1 cellular context compared by ENCODE assay signal in the genomic region with DNA sequence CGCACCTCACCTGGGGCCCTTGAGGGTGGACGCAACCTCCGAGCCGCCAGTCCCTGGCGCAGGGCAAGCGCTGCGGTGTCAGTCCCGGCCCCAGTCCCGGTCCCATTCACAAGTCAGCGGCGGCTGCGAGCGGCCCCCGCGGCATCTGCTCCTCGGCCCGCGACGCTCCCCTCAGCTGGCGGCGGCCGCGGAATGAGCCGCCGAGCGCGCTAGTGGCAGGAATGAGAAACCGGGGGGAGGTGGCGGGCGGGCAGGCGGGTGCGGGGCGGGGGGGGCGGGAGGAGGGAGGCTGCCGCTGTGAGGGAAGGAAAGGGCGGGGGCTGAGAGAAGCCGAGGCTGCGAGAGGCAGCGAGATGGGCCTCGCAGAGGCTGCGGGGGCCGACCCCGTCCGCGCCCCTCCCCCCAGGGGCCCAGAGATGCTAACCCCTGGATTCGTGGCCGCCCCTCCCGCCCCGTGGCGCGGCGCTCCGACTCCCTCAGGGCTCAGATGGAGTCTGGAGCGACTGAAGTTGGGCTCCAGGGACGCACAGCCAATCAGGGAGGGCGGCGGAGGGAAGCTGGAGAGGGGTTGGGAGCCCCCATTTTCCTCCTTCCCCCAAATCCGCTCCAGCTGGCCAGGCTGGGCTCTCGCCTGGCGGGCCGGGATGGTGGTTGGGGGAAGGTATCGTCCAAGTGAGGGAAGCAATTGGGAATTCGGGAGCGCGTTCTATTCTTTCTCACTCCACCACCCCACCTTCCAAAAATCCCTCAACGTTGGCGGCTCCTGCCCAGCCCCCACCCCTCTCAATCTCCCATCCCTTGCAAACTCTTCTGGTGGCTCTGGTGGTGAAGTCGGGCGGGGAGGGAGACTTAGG.
TF ChIP-seq lines count a peak whose summit lies in the region.

A gene with protein sequence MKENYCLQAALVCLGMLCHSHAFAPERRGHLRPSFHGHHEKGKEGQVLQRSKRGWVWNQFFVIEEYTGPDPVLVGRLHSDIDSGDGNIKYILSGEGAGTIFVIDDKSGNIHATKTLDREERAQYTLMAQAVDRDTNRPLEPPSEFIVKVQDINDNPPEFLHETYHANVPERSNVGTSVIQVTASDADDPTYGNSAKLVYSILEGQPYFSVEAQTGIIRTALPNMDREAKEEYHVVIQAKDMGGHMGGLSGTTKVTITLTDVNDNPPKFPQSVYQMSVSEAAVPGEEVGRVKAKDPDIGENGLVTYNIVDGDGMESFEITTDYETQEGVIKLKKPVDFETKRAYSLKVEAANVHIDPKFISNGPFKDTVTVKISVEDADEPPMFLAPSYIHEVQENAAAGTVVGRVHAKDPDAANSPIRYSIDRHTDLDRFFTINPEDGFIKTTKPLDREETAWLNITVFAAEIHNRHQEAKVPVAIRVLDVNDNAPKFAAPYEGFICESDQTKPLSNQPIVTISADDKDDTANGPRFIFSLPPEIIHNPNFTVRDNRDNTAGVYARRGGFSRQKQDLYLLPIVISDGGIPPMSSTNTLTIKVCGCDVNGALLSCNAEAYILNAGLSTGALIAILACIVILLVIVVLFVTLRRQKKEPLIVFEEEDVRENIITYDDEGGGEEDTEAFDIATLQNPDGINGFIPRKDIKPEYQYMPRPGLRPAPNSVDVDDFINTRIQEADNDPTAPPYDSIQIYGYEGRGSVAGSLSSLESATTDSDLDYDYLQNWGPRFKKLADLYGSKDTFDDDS (minus strand): TSS at position 194 of the 854 bp plus-strand sequence. CDS start 117,194 bp downstream, outside the sequence.

TF ChIP-seq in SK-N-SH, 30 proteins besides CTCF, POLR2A, EP300 and RAD21 (continued from another document):
- TF ChIP-seq REST (IDR thresholded peaks at IDR 0.05; ENCODE audit: low read depth, low read length) (no peak), FOSL2 (IDR thresholded peaks at IDR 0.05; ENCODE audit: borderline replicate concordance, low read depth) (no peak), NRF1 (IDR thresholded peaks at IDR 0.05; ENCODE audit: low read depth, low read length) (no peak), EZH2phosphoT487 (IDR thresholded peaks at IDR 0.05; ENCODE audit: borderline replicate concordance, low read depth) (no peak), MXI1 (IDR thresholded peaks at IDR 0.05; ENCODE audit: low read depth, low read length) (no peak), MEF2A (IDR thresholded peaks at IDR 0.05; ENCODE audit: borderline replicate concordance, low read depth) (no peak), SIN3A (IDR thresholded peaks at IDR 0.05; ENCODE audit: borderline replicate concordance, low read depth, low read length) (no peak), SMC3 (IDR thresholded peaks at IDR 0.05; ENCODE audit: low read depth, low read length) (no peak), FOXM1 (IDR thresholded peaks at IDR 0.05; ENCODE audit: low read depth) (no peak), ELF1 (IDR thresholded peaks at IDR 0.05) (no peak), IRF3 (IDR thresholded peaks at IDR 0.05; ENCODE audit: low read depth, low read length) (no peak), CHD2 (IDR thresholded peaks at IDR 0.05; ENCODE audit: low read length, partially characterized antibody) (no peak), RXRA (IDR thresholded peaks at IDR 0.05; ENCODE audit: borderline replicate concordance, low read depth) (no peak), GATA2 (CRISPR knock-in tag; IDR thresholded peaks at IDR 0.05) (no peak), GABPA (IDR thresholded peaks at IDR 0.05; ENCODE audit: low read depth) (no peak), MAX (IDR thresholded peaks at IDR 0.05; ENCODE audit: low read depth) (peak; percentile 62; the same call in 1 of the 2 replicates), POLR2AphosphoS5 (IDR thresholded peaks at IDR 0.05; ENCODE audit: low read depth, low read length) (peak; percentile 33; the same call in 1 of the 2 replicates), NFIC (IDR thresholded peaks at IDR 0.05; ENCODE audit: borderline replicate concordance) (no peak), TEAD4 (IDR thresholded peaks at IDR 0.05; ENCODE audit: borderline replicate concordance, insufficient read depth) (peak; percentile 66), JUND (IDR thresholded peaks at IDR 0.05) (no peak), TAF1 (IDR thresholded peaks at IDR 0.05; ENCODE audit: borderline replicate concordance, low read depth, low read length) (peak; percentile 71)
- TF ChIP-seq, protein P1, sequence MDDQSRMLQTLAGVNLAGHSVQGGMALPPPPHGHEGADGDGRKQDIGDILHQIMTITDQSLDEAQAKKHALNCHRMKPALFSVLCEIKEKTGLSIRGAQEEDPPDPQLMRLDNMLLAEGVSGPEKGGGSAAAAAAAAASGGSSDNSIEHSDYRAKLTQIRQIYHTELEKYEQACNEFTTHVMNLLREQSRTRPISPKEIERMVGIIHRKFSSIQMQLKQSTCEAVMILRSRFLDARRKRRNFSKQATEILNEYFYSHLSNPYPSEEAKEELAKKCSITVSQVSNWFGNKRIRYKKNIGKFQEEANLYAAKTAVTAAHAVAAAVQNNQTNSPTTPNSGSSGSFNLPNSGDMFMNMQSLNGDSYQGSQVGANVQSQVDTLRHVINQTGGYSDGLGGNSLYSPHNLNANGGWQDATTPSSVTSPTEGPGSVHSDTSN (IDR thresholded peaks at IDR 0.05), result no peak; the same call in none of the 2 replicates
- TF ChIP-seq, protein P2, sequence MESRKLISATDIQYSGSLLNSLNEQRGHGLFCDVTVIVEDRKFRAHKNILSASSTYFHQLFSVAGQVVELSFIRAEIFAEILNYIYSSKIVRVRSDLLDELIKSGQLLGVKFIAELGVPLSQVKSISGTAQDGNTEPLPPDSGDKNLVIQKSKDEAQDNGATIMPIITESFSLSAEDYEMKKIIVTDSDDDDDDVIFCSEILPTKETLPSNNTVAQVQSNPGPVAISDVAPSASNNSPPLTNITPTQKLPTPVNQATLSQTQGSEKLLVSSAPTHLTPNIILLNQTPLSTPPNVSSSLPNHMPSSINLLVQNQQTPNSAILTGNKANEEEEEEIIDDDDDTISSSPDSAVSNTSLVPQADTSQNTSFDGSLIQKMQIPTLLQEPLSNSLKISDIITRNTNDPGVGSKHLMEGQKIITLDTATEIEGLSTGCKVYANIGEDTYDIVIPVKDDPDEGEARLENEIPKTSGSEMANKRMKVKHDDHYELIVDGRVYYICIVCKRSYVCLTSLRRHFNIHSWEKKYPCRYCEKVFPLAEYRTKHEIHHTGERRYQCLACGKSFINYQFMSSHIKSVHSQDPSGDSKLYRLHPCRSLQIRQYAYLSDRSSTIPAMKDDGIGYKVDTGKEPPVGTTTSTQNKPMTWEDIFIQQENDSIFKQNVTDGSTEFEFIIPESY (IDR thresholded peaks at IDR 0.05; ENCODE audit: borderline replicate concordance, low read depth), result no peak
- TF ChIP-seq, protein P3, sequence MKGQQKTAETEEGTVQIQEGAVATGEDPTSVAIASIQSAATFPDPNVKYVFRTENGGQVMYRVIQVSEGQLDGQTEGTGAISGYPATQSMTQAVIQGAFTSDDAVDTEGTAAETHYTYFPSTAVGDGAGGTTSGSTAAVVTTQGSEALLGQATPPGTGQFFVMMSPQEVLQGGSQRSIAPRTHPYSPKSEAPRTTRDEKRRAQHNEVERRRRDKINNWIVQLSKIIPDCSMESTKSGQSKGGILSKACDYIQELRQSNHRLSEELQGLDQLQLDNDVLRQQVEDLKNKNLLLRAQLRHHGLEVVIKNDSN (IDR thresholded peaks at IDR 0.05; ENCODE audit: borderline replicate concordance, low read depth), result no peak
